1 cellular context compared by ENCODE assay signal in genomic region chr3:27623085-27623753, GRCh38.
TF ChIP-seq lines count a peak whose summit lies in the region.

No MANE protein-coding gene starts in this region.

TF ChIP-seq in HepG2, 621 proteins besides CTCF, POLR2A, EP300 and RAD21 (continued from another document and continues in another):
- TF ChIP-seq ELK4 (CRISPR knock-in tag; IDR thresholded peaks at IDR 0.05; ENCODE audit: borderline replicate concordance) (no peak), EEA1 (CRISPR knock-in tag; IDR thresholded peaks at IDR 0.05; ENCODE audit: borderline replicate concordance) (no peak), XBP1 (CRISPR knock-in tag; IDR thresholded peaks at IDR 0.05) (peak; percentile 27; the same call in 1 of the 2 replicates), ZNF414 (CRISPR knock-in tag; IDR thresholded peaks at IDR 0.05) (no peak), GLMP (CRISPR knock-in tag; IDR thresholded peaks at IDR 0.05; ENCODE audit: borderline replicate concordance) (no peak), JUN (CRISPR knock-in tag; IDR thresholded peaks at IDR 0.05) (peak; percentile 80; the same call in 1 of the 2 replicates), ZNF430 (CRISPR knock-in tag; IDR thresholded peaks at IDR 0.05) (no peak), ZBTB8A (CRISPR knock-in tag; IDR thresholded peaks at IDR 0.05; ENCODE audit: borderline replicate concordance, low read depth) (no peak), RERE (CRISPR knock-in tag; IDR thresholded peaks at IDR 0.05; ENCODE audit: low read depth) (no peak), IRF2 (CRISPR knock-in tag; IDR thresholded peaks at IDR 0.05) (peak; percentile 56; the same call in 1 of the 2 replicates), ARID5B (CRISPR knock-in tag; IDR thresholded peaks at IDR 0.05) (peak; percentile 92), ZNF567 (CRISPR knock-in tag; IDR thresholded peaks at IDR 0.05; ENCODE audit: borderline replicate concordance) (no peak), SRY (CRISPR knock-in tag; IDR thresholded peaks at IDR 0.05) (no peak), SP4 (CRISPR knock-in tag; IDR thresholded peaks at IDR 0.05) (no peak), ASH2L (IDR thresholded peaks at IDR 0.05; ENCODE audit: insufficient read length, low read depth, low read length) (peak; percentile 66), RFX1 (IDR thresholded peaks at IDR 0.05) (no peak), PAXIP1 (CRISPR knock-in tag; conservative IDR thresholded peaks at IDR 0.05) (peak; percentile 93), NR2F6 (IDR thresholded peaks at IDR 0.05) (no peak), NR2F6 (CRISPR knock-in tag; IDR thresholded peaks at IDR 0.05) (peak; percentile 20; the same call in 1 of the 2 replicates), ZNF101 (CRISPR knock-in tag; IDR thresholded peaks at IDR 0.05; ENCODE audit: borderline replicate concordance, low read depth) (no peak), MXD1 (CRISPR knock-in tag; IDR thresholded peaks at IDR 0.05) (no peak), ZMYM2 (CRISPR knock-in tag; IDR thresholded peaks at IDR 0.05) (peak; percentile 42; the same call in 1 of the 2 replicates), ZNF609 (CRISPR knock-in tag; IDR thresholded peaks at IDR 0.05; ENCODE audit: borderline replicate concordance) (peak; percentile 83; the same call in 1 of the 2 replicates), HDAC1 (CRISPR knock-in tag; IDR thresholded peaks at IDR 0.05) (peak; percentile 72), CREM (IDR thresholded peaks at IDR 0.05) (0 out of 2 replicates have a peak, but pooled peaks have one; percentile 65), CREM (CRISPR knock-in tag; IDR thresholded peaks at IDR 0.05) (no peak), ZNF530 (CRISPR knock-in tag; IDR thresholded peaks at IDR 0.05; ENCODE audit: low read depth) (no peak), ZNF317 (CRISPR knock-in tag; IDR thresholded peaks at IDR 0.05) (peak; percentile 46; the same call in 1 of the 2 replicates), NR3C1 (CRISPR knock-in tag; IDR thresholded peaks at IDR 0.05) (no peak), ELF3 (CRISPR knock-in tag; IDR thresholded peaks at IDR 0.05) (peak; percentile 78), ZNF572 (CRISPR knock-in tag; IDR thresholded peaks at IDR 0.05) (no peak), ZNF792 (CRISPR knock-in tag; IDR thresholded peaks at IDR 0.05) (peak; percentile 33; the same call in 1 of the 2 replicates), ZSCAN31 (CRISPR knock-in tag; IDR thresholded peaks at IDR 0.05; ENCODE audit: low read depth) (0 out of 2 replicates have a peak, but pooled peaks have one; percentile 27), MED1 (CRISPR knock-in tag; IDR thresholded peaks at IDR 0.05) (peak; percentile 85), ZFP1 (CRISPR knock-in tag; IDR thresholded peaks at IDR 0.05) (0 out of 2 replicates have a peak, but pooled peaks have one; percentile 55), ZC3H13 (CRISPR knock-in tag; IDR thresholded peaks at IDR 0.05) (no peak)
